In genomic region chr1:40380817-40381216, GRCh38 we compare ENCODE assay signal across 14 cellular contexts. TPM values are rescaled to one million over a fixed set of nuclear protein-coding genes. Genes with fewer than 3 reads are reported as not detected.
DNase-seq lines count a peak whose midpoint lies in the region; ATAC-seq, FAIRE-seq and TF ChIP-seq lines count a peak whose summit lies in the region.
"Had no signal": no experiment of that assay in that cellular context is flagged by ENCODE, and none has a peak within 500 bp of the region (broad histone marks: within the 10 kb centered on the region; RNA-seq: fewer than 3 reads in every experiment).

No MANE protein-coding gene starts in this region.

- H3K27ac Mint-ChIP-seq in activated CD4-positive, alpha-beta memory T cell treated with anti-CD3 and anti-CD28 coated beads for 36 hours: peak overlapping the region; percentile 100
- H3K27ac Mint-ChIP-seq in naive thymus-derived CD4-positive, alpha-beta T cell: peak overlapping the region; percentile 97 to 99 (median 98)
- H3K27ac Mint-ChIP-seq: neural progenitor cell had no signal

- TF ChIP-seq EP300 in HepG2 (IDR thresholded peaks at IDR 0.05; ENCODE audit: low read depth in 2 of 2, low read length in 2 of 2): no peak
- no peak for TF ChIP-seq EP300 in HepG2 (CRISPR knock-in tag; IDR thresholded peaks at IDR 0.05; ENCODE audit: borderline replicate concordance)

- H4K20me1 ChIP-seq in HepG2 (ENCODE audit: insufficient read depth, low read length): no peaks in the 10 kb centered on the region
- H4K20me1 ChIP-seq in PC-9 (ENCODE audit: insufficient read depth): no peaks in the 10 kb centered on the region

- DNase-seq in right lobe of liver: no peak
- DNase-seq in HepG2 (ENCODE audit: low spot score): no peak
- DNase-seq in activated CD4-positive, alpha-beta memory T cell treated with anti-CD3 and anti-CD28 coated beads for 36 hours: no peak
- no peak for DNase-seq in naive thymus-derived CD4-positive, alpha-beta T cell
- DNase-seq in PC-9: no peak
- DNase-seq in HCEC 1CT: no peak
- DNase-seq: C1 segment of cervical spinal cord; foreskin fibroblast; NCI-H748 treated with DMSO at 0.1 percent for 48 hours; stimulated activated CD8-positive, alpha-beta memory T cell treated with anti-CD3 and anti-CD28 coated beads, Interleukin-4, amount 100 ng/mL, for 48 hours had no signal

- H2AFZ ChIP-seq in HepG2 (ENCODE audit: low read length) (no peak overlapping the region), PC-9 (no peak overlapping the region)
- H2AFZ ChIP-seq: neural progenitor cell had no signal

- CTCF ChIA-PET in HepG2 (lab: Yijun Ruan, JAX; ENCODE audit: low intra/inter-chr PET ratio, low total read pairs) (no interaction called here), PC-9 (lab: Charles Lee) (interaction anchor here (0.5 kb wide), 1 partner anchor 1057 kb away, joined by 4 read pairs; no protein-coding TSS in a partner anchor)
- CTCF ChIA-PET in activated CD4-positive, alpha-beta memory T cell treated with anti-CD3 and anti-CD28 coated beads for 36 hours (lab: Charles Lee): interaction anchor here (1.0 to 9.1 kb wide), 6 partner anchors 15 to 41 kb away, joined by 3 to 74 read pairs (median 6); no protein-coding TSS in a partner anchor
- CTCF ChIA-PET in naive thymus-derived CD4-positive, alpha-beta T cell (lab: Charles Lee): interaction anchor here (0.6 to 2.3 kb wide), 5 partner anchors 20 to 231 kb away, joined by 3 to 14 read pairs (median 5); no protein-coding TSS in a partner anchor

- H3K4me3 ChIP-seq in right lobe of liver (no peak overlapping the region), HepG2 (replicated peaks in 1 of 3; ENCODE audit: insufficient read depth in 1 of 3, low read depth in 2 of 3, low read length in 3 of 3) (no peak overlapping the region), PC-9 (no peak overlapping the region)
- peak overlapping the region; percentile 33 for H3K4me3 ChIP-seq in naive thymus-derived CD4-positive, alpha-beta T cell (ENCODE audit: low read length)
- H3K4me3 ChIP-seq: neural progenitor cell had no signal

- H3K9me3 ChIP-seq in right lobe of liver: no peaks in the 10 kb centered on the region
- no peaks in the 10 kb centered on the region for H3K9me3 ChIP-seq in HepG2 (ENCODE audit: low read length)
- H3K9me3 ChIP-seq in naive thymus-derived CD4-positive, alpha-beta T cell (ENCODE audit: control insufficient read depth in 2 of 3, low read length in 3 of 3): no peaks in the 10 kb centered on the region
- no peaks in the 10 kb centered on the region for H3K9me3 ChIP-seq in PC-9 (ENCODE audit: insufficient read depth, low read depth)

- no peaks in the 10 kb centered on the region for H3K27me3 Mint-ChIP-seq in activated CD4-positive, alpha-beta memory T cell treated with anti-CD3 and anti-CD28 coated beads for 36 hours
- no peaks in the 10 kb centered on the region for H3K27me3 Mint-ChIP-seq in naive thymus-derived CD4-positive, alpha-beta T cell

- POLR2A ChIA-PET in HepG2 (lab: Yijun Ruan, JAX) (interaction anchor here (1.4 to 4.7 kb wide), 4 partner anchors 7 to 67 kb away, joined by 3 to 39 read pairs (median 6); partner anchors contain the start of gene SMAP2), PC-9 (lab: Charles Lee; ENCODE audit: unreplicated experiment) (no interaction called here)
- POLR2A ChIA-PET in activated CD4-positive, alpha-beta memory T cell treated with anti-CD3 and anti-CD28 coated beads for 36 hours (lab: Charles Lee): interaction anchor here (1.2 to 12.1 kb wide), 6 partner anchors 12 to 219 kb away, joined by 3 to 160 read pairs (median 10); partner anchors contain the start of genes RLF and ZFP69B
- POLR2A ChIA-PET in naive thymus-derived CD4-positive, alpha-beta T cell (lab: Charles Lee): interaction anchor here (0.7 to 16.8 kb wide), 12 partner anchors 2 to 341 kb away, joined by 3 to 408 read pairs (median 6); partner anchors contain the start of genes CAP1, SMAP2 and ZNF684

- no peaks in the 10 kb centered on the region for H3K27me3 ChIP-seq in right lobe of liver
- no peaks in the 10 kb centered on the region for H3K27me3 ChIP-seq in HepG2 (ENCODE audit: control insufficient read depth in 1 of 2, insufficient read depth in 2 of 2, low read length in 2 of 2)
- no peaks in the 10 kb centered on the region for H3K27me3 ChIP-seq in naive thymus-derived CD4-positive, alpha-beta T cell (ENCODE audit: control insufficient read depth in 2 of 2, insufficient read depth in 2 of 2, low read length in 2 of 2)
- H3K27me3 ChIP-seq in PC-9 (ENCODE audit: insufficient read depth, low read depth): no peaks in the 10 kb centered on the region
- H3K27me3 ChIP-seq: neural progenitor cell had no signal

- no peak overlapping the region for H3K4me2 ChIP-seq in HepG2 (ENCODE audit: low read depth, low read length)
- no peak overlapping the region for H3K4me2 ChIP-seq in PC-9
- H3K4me2 ChIP-seq: neural progenitor cell had no signal

- H3K27ac ChIP-seq in right lobe of liver: peak overlapping the region; percentile 8 to 86 (median 82)
- no peak overlapping the region for H3K27ac ChIP-seq in HepG2 (ENCODE audit: extremely low read length, insufficient read depth, low read length)
- H3K27ac ChIP-seq in naive thymus-derived CD4-positive, alpha-beta T cell (ENCODE audit: low read depth, low read length): peak overlapping the region; percentile 99
- no peak overlapping the region for H3K27ac ChIP-seq in PC-9
- H3K27ac ChIP-seq: neural progenitor cell had no signal

- in situ Hi-C loops in HepG2 (cut with HindIII; ENCODE audit: extremely low pct_ligation_motif_present, low pct_unique_long_range_greater_than_20kb): no loop called here

- intact Hi-C loops in right lobe of liver (cut with DNase I): no loop called here
- intact Hi-C loops in HepG2 (cut with micrococcal nuclease; ENCODE audit: unreplicated experiment): no loop called here
- intact Hi-C loops in activated CD4-positive, alpha-beta memory T cell treated with anti-CD3 and anti-CD28 coated beads for 36 hours (cut with micrococcal nuclease): loop anchor here (2.0 to 10.0 kb wide), 4 partner anchors 14 to 1186 kb away; partner anchors contain the start of genes CAP1 and NFYC
- intact Hi-C loops in naive thymus-derived CD4-positive, alpha-beta T cell (cut with micrococcal nuclease): no loop called here
- intact Hi-C loops in PC-9 (cut with micrococcal nuclease; ENCODE audit: unreplicated experiment): no loop called here

- no peaks in the 10 kb centered on the region for H3F3A ChIP-seq in PC-9 (ENCODE audit: insufficient read depth, low read depth)

- TF ChIP-seq CTCF in right lobe of liver (IDR thresholded peaks at IDR 0.05) (no peak), HepG2 (CRISPR knock-in tag; IDR thresholded peaks at IDR 0.05) (no peak), PC-9 (conservative IDR thresholded peaks at IDR 0.05) (no peak)

- H3K4me1 ChIP-seq in right lobe of liver (peaks cover 0 to 66% (median 33%) of the 10 kb centered on the region in 4 donors), HepG2 (ENCODE audit: insufficient read depth, low read length) (peaks cover 85% of the 10 kb centered on the region), PC-9 (replicated peaks; ENCODE audit: insufficient read depth) (no peaks in the 10 kb centered on the region)
- peaks cover 84 to 89% of the 10 kb centered on the region in 2 donors for H3K4me1 ChIP-seq in naive thymus-derived CD4-positive, alpha-beta T cell (ENCODE audit: control insufficient read depth in 2 of 2, insufficient read depth in 2 of 2, low read length in 2 of 2)

- BruUV-seq in HepG2 (replicated peaks; lab: Mats Ljungman, UMichigan) (no TSS peak), PC-9 (replicated peaks; lab: Mats Ljungman, UMichigan) (no TSS peak)

- no peak overlapping the region for H3K9ac ChIP-seq in HepG2 (ENCODE audit: insufficient read depth, low read depth, low read length)
- H3K9ac ChIP-seq: neural progenitor cell had no signal

- ATAC-seq in right lobe of liver (no peak), HepG2 (no peak), HG02759 (IDR thresholded peaks at IDR 0.05; ENCODE audit: unreplicated experiment) (no peak), HG02610 (IDR thresholded peaks at IDR 0.05; ENCODE audit: unreplicated experiment) (no peak)
- no peak for ATAC-seq in naive thymus-derived CD4-positive, alpha-beta T cell

- H3K4me3 Mint-ChIP-seq in activated CD4-positive, alpha-beta memory T cell treated with anti-CD3 and anti-CD28 coated beads for 36 hours: peak overlapping the region; percentile 81
- peak overlapping the region; percentile 79 to 99 (median 85) for H3K4me3 Mint-ChIP-seq in naive thymus-derived CD4-positive, alpha-beta T cell
- H3K4me3 Mint-ChIP-seq: neural progenitor cell had no signal

- no peak for TF ChIP-seq POLR2A in right lobe of liver (IDR thresholded peaks at IDR 0.05)
- TF ChIP-seq POLR2A in HepG2 (IDR thresholded peaks at IDR 0.05; ENCODE audit: insufficient read depth in 1 of 2, low read depth in 2 of 2, low read length in 2 of 2): no peak

- no peaks in the 10 kb centered on the region for H3K36me3 ChIP-seq in right lobe of liver
- no peaks in the 10 kb centered on the region for H3K36me3 ChIP-seq in HepG2 (replicated peaks in 1 of 2; ENCODE audit: control insufficient read depth in 1 of 2, insufficient read depth in 2 of 2, low read length in 2 of 2)
- peaks cover 0 to 7% (median 6%) of the 10 kb centered on the region in 3 experiments for H3K36me3 ChIP-seq in naive thymus-derived CD4-positive, alpha-beta T cell (ENCODE audit: control insufficient read depth in 2 of 3, insufficient read depth in 3 of 3, low read length in 3 of 3)
- H3K36me3 ChIP-seq in PC-9 (ENCODE audit: low read depth): no peaks in the 10 kb centered on the region
- H3K36me3 ChIP-seq: neural progenitor cell had no signal

- no peak for FAIRE-seq in HepG2 (lab: Jason Lieb, UNC)
- FAIRE-seq: keratinocyte had no signal

- peaks cover 71% of the 10 kb centered on the region for H3K36me3 Mint-ChIP-seq in activated CD4-positive, alpha-beta memory T cell treated with anti-CD3 and anti-CD28 coated beads for 36 hours
- H3K36me3 Mint-ChIP-seq in naive thymus-derived CD4-positive, alpha-beta T cell: peaks cover 13 to 42% (median 20%) of the 10 kb centered on the region in 5 donors
- H3K36me3 Mint-ChIP-seq: neural progenitor cell had no signal

- no peaks in the 10 kb centered on the region for H3K9me2 ChIP-seq in PC-9 (ENCODE audit: insufficient read depth)

- H3K9me3 Mint-ChIP-seq in activated CD4-positive, alpha-beta memory T cell treated with anti-CD3 and anti-CD28 coated beads for 36 hours: no peaks in the 10 kb centered on the region
- H3K9me3 Mint-ChIP-seq in naive thymus-derived CD4-positive, alpha-beta T cell: peaks cover 0 to 2% (median 0%) of the 10 kb centered on the region in 11 donors
- H3K9me3 Mint-ChIP-seq: neural progenitor cell had no signal

- peaks cover 92% of the 10 kb centered on the region for H3K4me1 Mint-ChIP-seq in activated CD4-positive, alpha-beta memory T cell treated with anti-CD3 and anti-CD28 coated beads for 36 hours (ENCODE audit: low read depth)
- peaks cover 67 to 99% (median 83%) of the 10 kb centered on the region in 7 donors for H3K4me1 Mint-ChIP-seq in naive thymus-derived CD4-positive, alpha-beta T cell

- TF ChIP-seq RAD21 in HepG2 (CRISPR knock-in tag; IDR thresholded peaks at IDR 0.05): no peak

- WGBS in right lobe of liver (ENCODE audit: insufficient coverage, low coverage, low lambda C conversion rate, missing lambda C conversion rate): 85% methylated on average over 3 of the region's 4 CpGs
- WGBS in HepG2 (ENCODE audit: low lambda C conversion rate): 97% methylated on average over 4 of the region's 4 CpGs

- H3K79me2 ChIP-seq in HepG2 (ENCODE audit: insufficient read depth, low read length) (peaks cover 90% of the 10 kb centered on the region), PC-9 (ENCODE audit: low read depth) (peaks cover 19% of the 10 kb centered on the region; the same call in 1 of the 2 replicates)

RNA-seq across cellular contexts. Expression of gene SMAP2, which starts 7.3 kb away (rescaled TPM):
- total RNA-seq in right lobe of liver (10 to 100 TPM; 23.7 to 41.5 (median 36.2) TPM), HepG2 (2016; rRNA removed; fragmentation: Illumina TruSeq; extraction: Trizol) (19.0 and 21.2 TPM in 2 replicates), PC-9 (2021) (12.9 and 19.7 TPM in 2 replicates)
- 3.7 and 4.1 TPM in 2 replicates for total RNA-seq in HepG2 (2016; cell fraction: cytosol; rRNA removed; fragmentation: Illumina TruSeq; extraction: Trizol; ENCODE audit: low read depth)
- total RNA-seq in HepG2 (2016; cell fraction: insoluble cytoplasmic fraction; rRNA removed; fragmentation: Illumina TruSeq; extraction: Trizol): 17.0 and 17.7 TPM in 2 replicates
- 9.4 and 9.9 TPM in 2 replicates for total RNA-seq in HepG2 (2016; cell fraction: membrane; rRNA removed; fragmentation: Illumina TruSeq; extraction: Trizol)
- 12.5 and 12.6 TPM in 2 replicates for total RNA-seq in HepG2 (2016; cell fraction: nucleus; rRNA removed; fragmentation: Illumina TruSeq; extraction: Trizol)
- polyA plus RNA-seq in HepG2 (2011; rRNA removed): 22.3 and 22.5 TPM in 2 replicates
- 19.5 and 21.2 TPM in 2 replicates for polyA plus RNA-seq in HepG2 (2011; cell fraction: cytosol; rRNA removed)
- polyA plus RNA-seq in HepG2 (2011; cell fraction: nucleus; rRNA removed): 14.7 and 15.6 TPM in 2 replicates
- polyA plus RNA-seq in HepG2 (2012): 22.4 and 36.2 TPM in 2 replicates
- polyA plus RNA-seq in HepG2 (2016; cell fraction: cytosol; fragmentation: Illumina TruSeq; extraction: Trizol; ENCODE audit: low read depth): 2.5 and 2.8 TPM in 2 replicates
- polyA plus RNA-seq in HepG2 (2016; cell fraction: insoluble cytoplasmic fraction; fragmentation: Illumina TruSeq; extraction: Trizol; ENCODE audit: low read depth): 24.0 and 32.1 TPM in 2 replicates
- polyA plus RNA-seq in HepG2 (2016; cell fraction: membrane; fragmentation: Illumina TruSeq; extraction: Trizol; ENCODE audit: low read depth): 10.0 and 10.2 TPM in 2 replicates
- 29.2 and 32.0 TPM in 2 replicates for polyA plus RNA-seq in HepG2 (2016; cell fraction: nucleus; fragmentation: Illumina TruSeq; extraction: Trizol; ENCODE audit: insufficient read depth, low read depth)
- 14.4 and 37.7 TPM in 2 replicates for polyA minus RNA-seq in HepG2 (2011; rRNA and poly(A)+ RNA removed; ENCODE audit: low replicate concordance)
- polyA minus RNA-seq in HepG2 (2011; cell fraction: cytosol; rRNA and poly(A)+ RNA removed): 14.2 and 14.6 TPM in 2 replicates
- 12.0 and 16.8 TPM in 2 replicates for polyA minus RNA-seq in HepG2 (2011; cell fraction: nucleus; rRNA and poly(A)+ RNA removed)
- total RNA-seq in activated CD4-positive, alpha-beta memory T cell treated with anti-CD3 and anti-CD28 coated beads for 36 hours: 100 to 1,000 TPM; 250 to 254 TPM
- 100 to 1,000 TPM; 144 to 210 (median 187) TPM for total RNA-seq in naive thymus-derived CD4-positive, alpha-beta T cell
- polyA plus RNA-seq in naive thymus-derived CD4-positive, alpha-beta T cell: 100 to 1,000 TPM; 226 to 542 TPM

Comparison
In these comparisons a context has a peak if more than half of its experiments do, and no peak if none do; other contexts are left out.
1. H3K27ac ChIP-seq: peak in right lobe of liver (3 of 3) and naive thymus-derived CD4-positive, alpha-beta T cell (single experiment); none in HepG2 (single experiment) and PC-9 (single experiment).